8 cellular contexts compared by ENCODE assay signal in the genomic region with DNA sequence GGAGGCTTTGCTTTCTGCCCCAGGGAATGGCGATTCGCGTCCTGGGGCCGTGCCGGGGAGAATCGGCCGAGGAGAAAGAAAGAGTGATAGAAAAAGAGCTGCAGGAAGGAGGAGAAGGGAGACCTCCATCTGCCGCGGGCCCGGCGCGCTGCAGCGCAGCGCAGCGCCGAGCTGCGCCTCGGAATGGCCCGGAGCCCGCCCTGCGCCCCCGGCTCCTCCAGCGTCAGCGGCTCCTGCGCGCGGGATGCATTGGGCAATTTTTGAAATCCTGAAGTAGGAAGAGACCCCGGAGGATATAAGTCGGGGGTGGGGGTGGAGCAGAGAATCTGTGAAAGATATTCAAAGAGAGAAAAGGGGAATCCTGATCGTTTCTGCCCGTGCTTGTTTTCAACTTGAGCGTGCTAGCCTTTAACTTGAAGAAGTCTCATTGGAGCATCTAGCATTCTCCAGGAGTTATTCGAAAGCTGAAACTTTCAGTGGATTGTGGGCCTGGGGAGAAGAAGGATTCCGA. TPM values are rescaled to one million over a fixed set of nuclear protein-coding genes. Genes with fewer than 3 reads are reported as not detected.
DNase-seq lines count a peak whose midpoint lies in the region; ATAC-seq, FAIRE-seq and TF ChIP-seq lines count a peak whose summit lies in the region.

No MANE protein-coding gene starts in this region.

- no peak overlapping the region for H2AK5ac ChIP-seq in H1 (ENCODE audit: low read depth, low read length)

- H3K23me2 ChIP-seq in H1 (ENCODE audit: low read depth, low read length), result peaks cover 15% of the 10 kb centered on the region; the same call in 1 of the 2 replicates

- TF ChIP-seq CTCF in GM10248 (IDR thresholded peaks at IDR 0.05; ENCODE audit: control extremely low read depth, extremely low read depth, low read depth, missing control alignments), result no peak
- no peak for TF ChIP-seq CTCF in H1 (IDR thresholded peaks at IDR 0.05; ENCODE audit: control extremely low read depth in 1 of 3, insufficient read depth in 1 of 3, low read depth in 1 of 3, low read length in 3 of 3)
- TF ChIP-seq CTCF in testis (IDR thresholded peaks at IDR 0.05), result no peak

- no peak overlapping the region for H2BK120ac ChIP-seq in H1 (replicated peaks; ENCODE audit: low read depth, low read length)

- H3K79me1 ChIP-seq in H1 (ENCODE audit: low read depth, low read length), result no peaks in the 10 kb centered on the region

- TF ChIP-seq POLR2A in H1 (IDR thresholded peaks at IDR 0.05; ENCODE audit: control extremely low read depth in 1 of 2, low read depth in 2 of 2, low read length in 2 of 2), result no peak
- no peak for TF ChIP-seq POLR2A in testis (IDR thresholded peaks at IDR 0.05)

- peak overlapping the region; percentile 97; the same call in 1 of the 2 replicates for H2AFZ ChIP-seq in H1 (ENCODE audit: low read length)

- no peak overlapping the region for H2BK20ac ChIP-seq in H1 (ENCODE audit: low read length)

- H4K91ac ChIP-seq in H1 (replicated peaks; ENCODE audit: insufficient read length, low read length), result no peak overlapping the region

- peak overlapping the region; percentile 96 for H3K4me2 ChIP-seq in H1 (ENCODE audit: insufficient read depth in 1 of 2, low read depth in 2 of 2, low read length in 2 of 2)

- H3K9ac ChIP-seq in NT2/D1 (ENCODE audit: insufficient read length, low read depth) (peak overlapping the region; percentile 90), H1 (replicated peaks in 1 of 4; ENCODE audit: extremely low read depth in 1 of 4, low read depth in 3 of 4, low read length in 3 of 4) (peak overlapping the region in 2 of 4 experiments; percentile 3 to 13; a peak in 2 of 7 replicates)

- H3K36me3 ChIP-seq in NT2/D1 (ENCODE audit: insufficient read depth, insufficient read length, low read length) (no peaks in the 10 kb centered on the region), H1 (ENCODE audit: control insufficient read depth in 2 of 4, insufficient read depth in 4 of 4, low read length in 3 of 4) (no peaks in the 10 kb centered on the region), testis (ENCODE audit: low read depth, missing control alignments) (no peaks in the 10 kb centered on the region)

- H3K27me3 ChIP-seq in NT2/D1 (ENCODE audit: insufficient read depth, insufficient read length), result peaks cover 33% of the 10 kb centered on the region
- H3K27me3 ChIP-seq in H1 (replicated peaks in 1 of 4; ENCODE audit: control insufficient read depth in 3 of 4, extremely low read depth in 1 of 4, insufficient read depth in 3 of 4, low read length in 3 of 4), result no peaks in the 10 kb centered on the region
- H3K27me3 ChIP-seq in testis, result no peaks in the 10 kb centered on the region

- TF ChIP-seq RAD21 in H1 (IDR thresholded peaks at IDR 0.05 in 1 of 2, conservative IDR thresholded peaks at IDR 0.05 in 1 of 2; ENCODE audit: low read depth in 2 of 2, low read length in 2 of 2), result no peak

- WGBS in H1 (ENCODE audit: extremely low coverage in 1 of 2, insufficient coverage in 1 of 2, insufficient read length in 1 of 2, insufficient replicate concordance in 2 of 2, low coverage in 1 of 2, low lambda C conversion rate in 2 of 2, missing lambda C conversion rate in 1 of 2), 2 experiments, result 1% methylated on average over 27 of the region's 34 CpGs; no CpG with 5 or more reads in 1 of the 2 experiments
- WGBS in testis, 2 donors, result 1% methylated on average over 25 to 34 of the region's 34 CpGs

- POLR2A ChIA-PET in GM10248 (lab: Yijun Ruan, JAX), result no interaction called here
- POLR2A ChIA-PET in H1 (lab: Charles Lee; ENCODE audit: partially characterized antibody), result interaction anchor here (0.5 to 2.0 kb wide), 6 partner anchors 11 to 452 kb away, joined by 3 to 9 read pairs (median 3); no protein-coding TSS in a partner anchor

- intact Hi-C loops in testis (cut with DNase I; ENCODE audit: low total_unique reads), result no loop called here

- CTCF ChIA-PET in GM10248 (lab: Yijun Ruan, JAX) (no interaction called here), H1 (lab: Charles Lee; ENCODE audit: partially characterized antibody) (interaction anchor here (0.5 to 1.1 kb wide), 4 partner anchors 9 to 180 kb away, joined by 3 read pairs; no protein-coding TSS in a partner anchor)

- no peak for TF ChIP-seq EP300 in H1 (IDR thresholded peaks at IDR 0.05; ENCODE audit: borderline replicate concordance in 1 of 2, low read depth in 2 of 2, low read length in 2 of 2)

- no peak overlapping the region for H3K23ac ChIP-seq in H1 (ENCODE audit: insufficient read length)

- H3K56ac ChIP-seq in H1 (replicated peaks; ENCODE audit: insufficient read length, low read depth, low read length), result no peak overlapping the region

- ATAC-seq in HG03442 (IDR thresholded peaks at IDR 0.05; ENCODE audit: unreplicated experiment), result no peak
- no peak for ATAC-seq in HG03521 (IDR thresholded peaks at IDR 0.05; ENCODE audit: unreplicated experiment)

- no peak overlapping the region for H2BK5ac ChIP-seq in H1 (ENCODE audit: low read depth, low read length)

- H3K79me2 ChIP-seq in H1 (ENCODE audit: control insufficient read depth in 1 of 2, insufficient read depth in 2 of 2, low read length in 2 of 2), result no peaks in the 10 kb centered on the region

- H3K4me3 ChIP-seq in NT2/D1 (ENCODE audit: insufficient read length, low read depth) (peak overlapping the region; percentile 90), H1 (ENCODE audit: extremely low read depth in 1 of 4, insufficient read depth in 2 of 4, low read depth in 3 of 4, low read length in 4 of 4) (peak overlapping the region; percentile 77 to 91 (median 86)), testis (peak overlapping the region; percentile 53 to 57)

- no peak overlapping the region for H3K14ac ChIP-seq in H1 (ENCODE audit: insufficient read length)

- no peak overlapping the region for H3K4ac ChIP-seq in H1 (replicated peaks; ENCODE audit: insufficient read length, low read depth, low read length)

- no peaks in the 10 kb centered on the region for H3K4me1 ChIP-seq in NT2/D1 (ENCODE audit: insufficient read depth, insufficient read length)
- H3K4me1 ChIP-seq in H1 (replicated peaks in 1 of 4; ENCODE audit: control insufficient read depth in 3 of 4, insufficient read depth in 4 of 4, low read length in 3 of 4), result peaks cover 0 to 6% (median 2%) of the 10 kb centered on the region in 4 experiments; a peak in 2 of 7 replicates
- no peaks in the 10 kb centered on the region for H3K4me1 ChIP-seq in testis

- no peak for FAIRE-seq in H1 (lab: Jason Lieb, UNC)

- no peak overlapping the region for H4K5ac ChIP-seq in H1 (ENCODE audit: insufficient read length, low read depth, low read length)

- no peak overlapping the region for H2BK15ac ChIP-seq in H1 (ENCODE audit: low read length)

- no peak overlapping the region for H2BK12ac ChIP-seq in H1 (ENCODE audit: low read depth, low read length)

- H3K18ac ChIP-seq in H1 (ENCODE audit: extremely low read depth, low read length), result no peak overlapping the region; the same call in 1 of the 2 replicates

- H3K27ac ChIP-seq in H1 (ENCODE audit: low read depth, low read length) (no peak overlapping the region), testis (peak overlapping the region; percentile 21 to 68)

- DNase-seq in GM10248 (ENCODE audit: extremely low spot score) (peak; percentile 6), NT2/D1 (ENCODE audit: low read depth, low spot score) (peak; percentile 66), H1 (ENCODE audit: low read depth in 1 of 2, low spot score in 2 of 2) (no peak), lung microvascular endothelial cell (ENCODE audit: low read depth in 2 of 2) (peak; percentile 40 to 60), testis (peak; percentile 28), RPMI8226 (no peak)

- H4K20me1 ChIP-seq in H1 (replicated peaks in 1 of 2; ENCODE audit: control insufficient read depth in 1 of 2, insufficient read depth in 2 of 2, low read length in 2 of 2), result no peaks in the 10 kb centered on the region

- H3K9me3 ChIP-seq in NT2/D1 (ENCODE audit: insufficient read depth, low read length) (no peaks in the 10 kb centered on the region), H1 (ENCODE audit: insufficient read depth in 2 of 2, low read depth in 1 of 2, low read length in 1 of 2) (no peaks in the 10 kb centered on the region), testis (no peaks in the 10 kb centered on the region)

- no peak overlapping the region for H4K8ac ChIP-seq in H1 (ENCODE audit: extremely low read depth, insufficient read depth, low read length)

TF ChIP-seq in H1, 55 proteins besides CTCF, POLR2A, EP300 and RAD21 (continues in another document):
- no peak for TF ChIP-seq ATF2 (IDR thresholded peaks at IDR 0.05; ENCODE audit: low read length)
- no peak for TF ChIP-seq JUN (IDR thresholded peaks at IDR 0.05; ENCODE audit: low read depth, low read length)
- TF ChIP-seq HDAC6 (IDR thresholded peaks at IDR 0.05; ENCODE audit: low read depth, low read length), result no peak
- no peak for TF ChIP-seq CHD2 (IDR thresholded peaks at IDR 0.05; ENCODE audit: low read length)
- no peak for TF ChIP-seq FOSL1 (IDR thresholded peaks at IDR 0.05; ENCODE audit: insufficient read depth, low read depth, low read length)
- TF ChIP-seq KDM1A (IDR thresholded peaks at IDR 0.05; ENCODE audit: borderline replicate concordance, low read length), result peak; percentile 58; the same call in 1 of the 2 replicates
- TF ChIP-seq YY1 (IDR thresholded peaks at IDR 0.05; ENCODE audit: low read depth, low read length), result 0 out of 2 replicates have a peak, but pooled peaks have one; percentile 3
- TF ChIP-seq SIRT6 (IDR thresholded peaks at IDR 0.05; ENCODE audit: low read length), result no peak

RNA-seq across cellular contexts. Expression of gene PDE3A, which starts 0.4 kb away (rescaled TPM):
- 3.3 and 3.4 TPM in 2 replicates for total RNA-seq in H1 (2021; fragmentation: NEBNext Ultra II Directional; extraction: Animal tissue kit (Norgen Biotek cat#: 25700))
- polyA plus RNA-seq in H1 (2011; rRNA removed) (0.91 and 1.4 TPM in 2 replicates), testis (ENCODE audit: insufficient read depth, low read depth, low replicate concordance) (2.7 TPM)
- 1.4 TPM for polyA plus RNA-seq in H1 (2011; cell fraction: cytosol; rRNA removed)
- polyA plus RNA-seq in H1 (2011; cell fraction: nucleus; rRNA removed), result 1.3 TPM
- polyA plus RNA-seq in H1 (2012, experiment 1 of 2), result 1.4 to 2.6 TPM (median 1.7 TPM) in 4 replicates
- polyA plus RNA-seq in H1 (2012, experiment 2 of 2), result 0.10 TPM
- 1.7 TPM for polyA plus RNA-seq in H1 (2013, experiment 1 of 2)
- 1.7 TPM for polyA plus RNA-seq in H1 (2013, experiment 2 of 2)
- 8.4 and 11.5 TPM in 2 replicates for polyA minus RNA-seq in H1 (2011; rRNA and poly(A)+ RNA removed)
- polyA minus RNA-seq in H1 (2011; cell fraction: cytosol; rRNA and poly(A)+ RNA removed), result 5.0 TPM
- polyA minus RNA-seq in H1 (2011; cell fraction: nucleus; rRNA and poly(A)+ RNA removed), result 9.2 TPM
- total RNA-seq in lung microvascular endothelial cell (1.3 and 2.0 TPM in 2 replicates), testis (1 to 10 TPM; 1.6 to 4.8 TPM)

Comparison
In these comparisons a context has a peak if more than half of its experiments do, and no peak if none do; other contexts are left out.
1. DNase-seq: peak in GM10248 (single experiment), NT2/D1 (single experiment), lung microvascular endothelial cell (2 of 2) and testis (single experiment); none in H1 (0 of 2) and RPMI8226 (single experiment).
2. Peak in every context shown above with its lines, with median percentiles within 50 percentile points of each other: H3K4me3 ChIP-seq.